8 cellular contexts compared by ENCODE assay signal in the genomic region with DNA sequence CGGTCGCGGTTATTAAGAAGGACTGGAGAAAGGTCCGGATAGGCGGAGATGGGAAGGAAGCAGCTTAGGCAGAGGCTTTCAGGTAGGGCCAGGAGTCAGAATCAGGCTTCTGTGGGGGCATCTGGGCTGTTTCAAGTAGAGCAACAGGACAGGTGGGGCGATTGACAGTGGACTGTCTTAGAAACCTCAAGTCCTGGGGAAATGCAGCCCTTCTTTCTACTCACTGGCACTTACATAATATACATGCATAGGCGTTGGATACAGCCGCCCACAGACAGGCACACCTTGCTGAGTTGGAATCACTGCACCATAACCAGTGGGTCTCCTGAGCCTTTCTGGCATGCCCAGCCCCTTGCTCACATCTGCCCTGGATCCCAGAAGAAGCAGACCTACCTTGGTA. TPM values are rescaled to one million over a fixed set of nuclear protein-coding genes. Genes with fewer than 3 reads are reported as not detected.
DNase-seq lines count a peak whose midpoint lies in the region; ATAC-seq and TF ChIP-seq lines count a peak whose summit lies in the region.

No MANE protein-coding gene starts in this region.

- H3K27me3 ChIP-seq in heart right ventricle (no peaks in the 10 kb centered on the region), mammary epithelial cell (ENCODE audit: insufficient read depth, low read length) (no peaks in the 10 kb centered on the region), mononuclear cell (ENCODE audit: insufficient read depth, low read length) (no peaks in the 10 kb centered on the region)

- ATAC-seq in heart right ventricle (no peak), left ventricle myocardium superior (no peak), HG03565 (IDR thresholded peaks at IDR 0.05; ENCODE audit: unreplicated experiment) (no peak)

- H3K4me3 ChIP-seq in heart right ventricle (peak overlapping the region; percentile 63 to 100 (median 94)), mammary epithelial cell (replicated peaks in 1 of 3; ENCODE audit: insufficient read depth in 1 of 3, low read depth in 2 of 3, low read length in 3 of 3) (peak overlapping the region; percentile 55 to 84 (median 81)), mononuclear cell (ENCODE audit: low read length) (peak overlapping the region; percentile 84)

- H4K20me1 ChIP-seq in mammary epithelial cell (ENCODE audit: insufficient read depth, low read length), result peaks cover 2% of the 10 kb centered on the region

- no TSS peak for BruUV-seq in mammary epithelial cell (replicated peaks; lab: Mats Ljungman, UMichigan)

- H3K4me1 ChIP-seq in heart right ventricle (peaks cover 8 to 56% (median 35%) of the 10 kb centered on the region in 9 donors), mammary epithelial cell (ENCODE audit: insufficient read depth, low read length) (peaks cover 36% of the 10 kb centered on the region), mononuclear cell (ENCODE audit: insufficient read depth, low read length) (peaks cover 71% of the 10 kb centered on the region)

- in situ Hi-C loops in mammary epithelial cell (cut with MboI; ENCODE audit: low sequenced_read_pairs in 2 of 2), result loop anchor here in 1 of 2 donors (25.0 kb wide), 1 partner anchor 348 kb away; a partner anchor contains a TSS

- H3K79me2 ChIP-seq in mammary epithelial cell (ENCODE audit: insufficient read depth, low read length), result peaks cover 49% of the 10 kb centered on the region

- peak overlapping the region; percentile 96 for H2AFZ ChIP-seq in mammary epithelial cell (ENCODE audit: low read depth, low read length)

- dilution Hi-C loops in mammary epithelial cell (cut with HindIII; ENCODE audit: low sequenced_read_pairs), result no loop called here

- 18 to 30% methylated on average over 8 of the region's 8 CpGs for WGBS in heart right ventricle, 2 donors
- WGBS in mammary epithelial cell (ENCODE audit: low coverage, missing lambda C conversion rate), result 3% methylated on average over 5 of the region's 8 CpGs

- CTCF ChIA-PET in mammary epithelial cell (lab: Charles Lee; ENCODE audit: low non-redundant PET), result no interaction called here

- TF ChIP-seq CTCF in heart right ventricle (IDR thresholded peaks at IDR 0.05) (no peak), mammary epithelial cell (conservative IDR thresholded peaks at IDR 0.05 in 1 of 2, IDR thresholded peaks at IDR 0.05 in 1 of 2; ENCODE audit: extremely low read depth in 1 of 2, insufficient read depth in 1 of 2, low read depth in 1 of 2, low read length in 2 of 2) (no peak)

- peak overlapping the region; percentile 74 for H3K9ac ChIP-seq in mammary epithelial cell (ENCODE audit: insufficient read depth, low read length)

- peak overlapping the region; percentile 86 to 97 (median 94) for H3K27ac ChIP-seq in heart right ventricle
- peak overlapping the region; percentile 46 for H3K27ac ChIP-seq in mammary epithelial cell (ENCODE audit: insufficient read depth, low read depth, low read length)

- H3K36me3 ChIP-seq in heart right ventricle, result peaks cover 0 to 40% (median 10%) of the 10 kb centered on the region in 9 donors
- peaks cover 3% of the 10 kb centered on the region for H3K36me3 ChIP-seq in mammary epithelial cell (ENCODE audit: insufficient read depth, low read length)

- intact Hi-C loops in heart right ventricle (cut with DNase I) (loop anchor here in 6 of 10 donors (2.0 to 10.0 kb wide), 5 partner anchors 26 to 346 kb away; a partner anchor contains a TSS), left ventricle myocardium superior (cut with micrococcal nuclease) (no loop called here), mammary epithelial cell (cut with micrococcal nuclease) (loop anchor here (1.0 to 5.0 kb wide), 3 partner anchors 26 to 208 kb away; a partner anchor contains a TSS)

- DNase-seq in heart right ventricle (no peak), left ventricle myocardium superior (no peak), mammary epithelial cell (no peak), GOT3 (lab: John Stamatoyannopoulos, UW) (no peak), NCI-H1417 treated with DMSO at 0.1 percent for 48 hours (lab: John Stamatoyannopoulos, UW) (no peak)
- no peak for DNase-seq in stimulated activated CD4-positive, alpha-beta T cell treated with anti-CD3 and anti-CD28 coated beads, Interleukin-15, amount 100 ng/mL, for 24 hours

- H3K9me3 ChIP-seq in heart right ventricle (no peaks in the 10 kb centered on the region), mammary epithelial cell (replicated peaks; ENCODE audit: insufficient read depth, low read length) (no peaks in the 10 kb centered on the region), mononuclear cell (ENCODE audit: low read depth, low read length) (no peaks in the 10 kb centered on the region)

- peak overlapping the region; percentile 98 for H3K4me2 ChIP-seq in mammary epithelial cell (ENCODE audit: insufficient read depth, low read depth, low read length)

RNA-seq across cellular contexts. Expression of a gene that starts 0.7 kb away (rescaled TPM):
- total RNA-seq in heart right ventricle (10 to 100 TPM in 2 of 10 donors, 1 to 10 TPM in 8; 4.2 to 22.3 (median 6.8) TPM), left ventricle myocardium superior (7.5 TPM), mammary epithelial cell (10 to 100 TPM; 10.2 to 25.6 TPM), mononuclear cell (23.1 TPM)
- polyA plus RNA-seq in heart right ventricle (10 to 100 TPM in 1 of 2 donors, 1 to 10 TPM in 1; 7.1 to 11.1 TPM), mammary epithelial cell (20.4 TPM)
- polyA minus RNA-seq in mammary epithelial cell, result 99.2 TPM

RNA-seq across cellular contexts. Expression of a gene that starts 2.3 kb away (rescaled TPM):
- 100 to 1,000 TPM; 102 to 136 (median 117) TPM for total RNA-seq in heart right ventricle
- 100 to 1,000 TPM in 1 of 2 donors, 10 to 100 TPM in 1; 76.4 to 133 TPM for polyA plus RNA-seq in heart right ventricle
- 107 TPM for total RNA-seq in left ventricle myocardium superior
- total RNA-seq in mammary epithelial cell, result 10 to 100 TPM; 24.8 to 62.4 TPM
- 76.5 TPM for polyA plus RNA-seq in mammary epithelial cell
- polyA minus RNA-seq in mammary epithelial cell, result 36.4 TPM
- 34.8 TPM for total RNA-seq in mononuclear cell

RNA-seq across cellular contexts. Expression of a gene that starts 26.1 kb away (rescaled TPM):
- total RNA-seq in heart right ventricle (10 to 100 TPM; 27.3 to 38.4 (median 31.6) TPM), left ventricle myocardium superior (22.4 TPM), mammary epithelial cell (10 to 100 TPM; 48.3 to 70.6 TPM), mononuclear cell (36.0 TPM)
- polyA plus RNA-seq in heart right ventricle (10 to 100 TPM; 13.7 to 15.9 TPM), mammary epithelial cell (36.4 TPM)
- 31.9 TPM for polyA minus RNA-seq in mammary epithelial cell
